Comparison of ENCODE assay signal across 24 cellular contexts in genomic region chr10:122012731-122013130, GRCh38. TPM values are rescaled to one million over a fixed set of nuclear protein-coding genes. Genes with fewer than 3 reads are reported as not detected.
"Had no signal": no experiment of that assay in that cellular context is flagged by ENCODE, and none has a peak within 500 bp of the region (broad histone marks: within the 10 kb centered on the region; RNA-seq: fewer than 3 reads in every experiment).

No MANE protein-coding gene starts in this region.

- ATAC-seq: activated CD8-positive, alpha-beta T cell treated with anti-CD3 and anti-CD28 coated beads for 36 hours; activated naive CD4-positive, alpha-beta T cell treated with anti-CD3 and anti-CD28 coated beads, Interleukin-2, amount 50 U/mL, for 72 hours; naive thymus-derived CD4-positive, alpha-beta T cell; stimulated activated memory B cell treated with anti-CD40 and anti-IgM and Interleukin-4, amounts not matched to agents 10 μg/mL and 1 μg/mL and 100 μg/mL, for 72 hours; stimulated activated naive CD8-positive, alpha-beta T cell treated with anti-CD3 and anti-CD28 coated beads, Interleukin-15, amount 100 ng/mL, for 72 hours had no signal

- H3K36me3 ChIP-seq: colonic mucosa, left lung, sigmoid colon, suprapubic skin, tibial nerve had no signal

- H3K27me3 ChIP-seq: colonic mucosa, left lung, sigmoid colon, suprapubic skin, tibial nerve had no signal

- H3K4me1 ChIP-seq: colonic mucosa, left lung, parathyroid adenoma, suprapubic skin, tibial nerve had no signal

- H3K9me3 ChIP-seq: colonic mucosa, left lung, sigmoid colon, suprapubic skin, tibial nerve had no signal

- H3K4me3 ChIP-seq: colonic mucosa, left lung, sigmoid colon, smooth muscle cell, suprapubic skin, tibial nerve had no signal

- H3K9ac ChIP-seq: parathyroid adenoma had no signal

- H3K27ac ChIP-seq: colonic mucosa, left lung, parathyroid adenoma, sigmoid colon, suprapubic skin, tibial nerve had no signal

- DNase-seq: activated CD4-positive, alpha-beta T cell treated with anti-CD3 and anti-CD28 coated beads, Interleukin-2, amount 50 U/mL, for 1 hour; activated CD8-positive, alpha-beta T cell treated with anti-CD3 and anti-CD28 coated beads for 36 hours; activated T-cell treated with anti-CD3 and anti-CD28 coated beads, Interleukin-2, amount 50 U/mL, for 48 hours; cerebellar nuclear complex; colonic mucosa; effector CD8-positive, alpha-beta T cell; kidney glomerular epithelial cell; left lung; mammary epithelial cell; naive thymus-derived CD4-positive, alpha-beta T cell; nucleus accumbens; sigmoid colon; stimulated activated CD4-positive, alpha-beta T cell treated with anti-CD3 and anti-CD28 coated beads, Interleukin-1b, Interleukin-23, amount 100 ng/mL, for 48 hours; stimulated activated CD4-positive, alpha-beta T cell treated with anti-CD3 and anti-CD28 coated beads, Interleukin-4, amount 100 ng/mL, for 4 hours; stimulated activated CD8-positive, alpha-beta memory T cell treated with anti-CD3 and anti-CD28 coated beads, Interleukin-4, amount 100 ng/mL, for 48 hours; stimulated activated naive CD8-positive, alpha-beta T cell treated with anti-CD3 and anti-CD28 coated beads, Interleukin-15, amount 100 ng/mL, for 72 hours; T-helper 2 cell had no signal

RNA-seq across cellular contexts. Expression of gene TACC2, which starts 23.8 kb away (rescaled TPM):
- total RNA-seq: activated CD8-positive, alpha-beta T cell treated with anti-CD3 and anti-CD28 coated beads for 36 hours; activated naive CD4-positive, alpha-beta T cell treated with anti-CD3 and anti-CD28 coated beads, Interleukin-2, amount 50 U/mL, for 72 hours; activated T-helper 2 cell treated with anti-CD3 and anti-CD28 coated beads, Interferon-gamma antibody, Interleukin-2, Interleukin-4, amounts not matched to agents 10 μg/mL and 5 μg/mL and 100 μg/mL, durations not matched to agents 14 hours and 24 hours and 36 hours had no signal
- polyA plus RNA-seq: naive thymus-derived CD4-positive, alpha-beta T cell had no signal
